In genomic region chr1:147534386-147534785, GRCh38 we compare ENCODE assay signal across 1 cellular context.
TF ChIP-seq lines count a peak whose summit lies in the region.

No MANE protein-coding gene starts in this region.

TF ChIP-seq in H1, 55 proteins besides CTCF, POLR2A, EP300 and RAD21 (continued from another document):
- no peak for TF ChIP-seq ASH2L (IDR thresholded peaks at IDR 0.05; ENCODE audit: low read length)
- TF ChIP-seq HDAC6 (IDR thresholded peaks at IDR 0.05; ENCODE audit: low read depth, low read length): no peak
- TF ChIP-seq MAX (IDR thresholded peaks at IDR 0.05): no peak
- TF ChIP-seq E2F6 (IDR thresholded peaks at IDR 0.05): no peak
- no peak for TF ChIP-seq SP2 (IDR thresholded peaks at IDR 0.05; ENCODE audit: low read length)
- no peak for TF ChIP-seq NANOG (IDR thresholded peaks at IDR 0.05; ENCODE audit: insufficient read depth, low read depth, low read length, poor library complexity, severe bottlenecking)
- no peak for TF ChIP-seq BACH1 (IDR thresholded peaks at IDR 0.05; ENCODE audit: low read length)
- TF ChIP-seq USF2 (IDR thresholded peaks at IDR 0.05; ENCODE audit: low read length): no peak
- no peak for TF ChIP-seq ATF2 (IDR thresholded peaks at IDR 0.05; ENCODE audit: low read length)
- no peak for TF ChIP-seq KDM5A (IDR thresholded peaks at IDR 0.05; ENCODE audit: low read length)
- TF ChIP-seq SIN3A (conservative IDR thresholded peaks at IDR 0.05 in 1 of 2, IDR thresholded peaks at IDR 0.05 in 1 of 2; ENCODE audit: low read depth in 1 of 2, low read length in 2 of 2): no peak
- TF ChIP-seq SRF (IDR thresholded peaks at IDR 0.05; ENCODE audit: low read depth, low read length): no peak
- no peak for TF ChIP-seq CEBPB (IDR thresholded peaks at IDR 0.05; ENCODE audit: low read depth, low read length)
TF ChIP-seq in H1: peak in this region for 0.
